15 cellular contexts compared by ENCODE assay signal in genomic region chr12:57019983-57020719, GRCh38. TPM values are rescaled to one million over a fixed set of nuclear protein-coding genes. Genes with fewer than 3 reads are reported as not detected.
A peak's percentile ranks its signal among the peaks of the same experiment; 100 is the strongest.
DNase-seq lines count a peak whose midpoint lies in the region; ATAC-seq and TF ChIP-seq lines count a peak whose summit lies in the region.
"Had no signal": no experiment of that assay in that cellular context is flagged by ENCODE, and none has a peak within 500 bp of the region (broad histone marks: within the 10 kb centered on the region; RNA-seq: fewer than 3 reads in every experiment).

No MANE protein-coding gene starts in this region.

- peaks cover 7% of the 10 kb centered on the region for H3K4me1 ChIP-seq in PC-3 (ENCODE audit: insufficient read depth, low read length)
- no peaks in the 10 kb centered on the region for H3K4me1 ChIP-seq in aorta (ENCODE audit: control insufficient read depth in 1 of 2, insufficient read depth in 2 of 2, low read length in 2 of 2)
- H3K4me1 ChIP-seq: BE2C, HAP-1 had no signal

- intact Hi-C loops in PC-3 (cut with micrococcal nuclease): no loop called here
- intact Hi-C loops in aorta (cut with DNase I): no loop called here

- H4K20me1 ChIP-seq in PC-3 (ENCODE audit: low read length): no peaks in the 10 kb centered on the region

- H3K4me3 Mint-ChIP-seq in activated naive CD8-positive, alpha-beta T cell: no peak overlapping the region
- no peak overlapping the region for H3K4me3 Mint-ChIP-seq in activated naive CD8-positive, alpha-beta T cell treated with anti-CD3 and anti-CD28 coated beads for 36 hours

- TF ChIP-seq CTCF in PC-3 (conservative IDR thresholded peaks at IDR 0.05; ENCODE audit: low read depth, low read length): no peak
- TF ChIP-seq CTCF in epithelial cell of esophagus (IDR thresholded peaks at IDR 0.05; ENCODE audit: insufficient read depth, low read depth, low read length, missing control alignments): no peak

- H3K27me3 ChIP-seq in PC-3 (ENCODE audit: low read length): peaks cover 9% of the 10 kb centered on the region
- no peaks in the 10 kb centered on the region for H3K27me3 ChIP-seq in aorta (ENCODE audit: control insufficient read depth in 1 of 2, insufficient read depth in 2 of 2, low read length in 1 of 2)
- H3K27me3 ChIP-seq: BE2C had no signal

- H3K9me3 Mint-ChIP-seq in activated naive CD8-positive, alpha-beta T cell (ENCODE audit: low read depth): no peaks in the 10 kb centered on the region
- no peaks in the 10 kb centered on the region for H3K9me3 Mint-ChIP-seq in activated naive CD8-positive, alpha-beta T cell treated with anti-CD3 and anti-CD28 coated beads for 36 hours

- H3K9me3 ChIP-seq in PC-3 (ENCODE audit: low read length) (no peaks in the 10 kb centered on the region), aorta (ENCODE audit: control insufficient read depth, low read length) (no peaks in the 10 kb centered on the region)
- H3K9me3 ChIP-seq: BE2C, HAP-1 had no signal

- H2AFZ ChIP-seq in PC-3 (ENCODE audit: low read length): peak overlapping the region; percentile 5; the same call in 1 of the 2 replicates

- H3K9ac ChIP-seq in PC-3 (ENCODE audit: low read length): no peak overlapping the region

- no peak overlapping the region for H3K4me2 ChIP-seq in PC-3 (ENCODE audit: low read length)

- POLR2A ChIA-PET in PC-3 (lab: Charles Lee; ENCODE audit: unreplicated experiment): no interaction called here

- no peak; the same call in 1 of the 2 replicates for ATAC-seq in PC-3
- ATAC-seq in aorta (ENCODE audit: low FRiP score): no peak
- ATAC-seq in GM21825 (IDR thresholded peaks at IDR 0.05; ENCODE audit: unreplicated experiment): no peak

- H3K27ac Mint-ChIP-seq in activated naive CD8-positive, alpha-beta T cell: peak overlapping the region; percentile 81
- no peak overlapping the region for H3K27ac Mint-ChIP-seq in activated naive CD8-positive, alpha-beta T cell treated with anti-CD3 and anti-CD28 coated beads for 36 hours

- peaks cover 18% of the 10 kb centered on the region for H3K4me1 Mint-ChIP-seq in activated naive CD8-positive, alpha-beta T cell (ENCODE audit: low read depth)
- H3K4me1 Mint-ChIP-seq in activated naive CD8-positive, alpha-beta T cell treated with anti-CD3 and anti-CD28 coated beads for 36 hours: peaks cover 12% of the 10 kb centered on the region

- no peaks in the 10 kb centered on the region for H3K79me2 ChIP-seq in PC-3 (ENCODE audit: low read length)

- H3K27me3 Mint-ChIP-seq in activated naive CD8-positive, alpha-beta T cell: no peaks in the 10 kb centered on the region
- no peaks in the 10 kb centered on the region for H3K27me3 Mint-ChIP-seq in activated naive CD8-positive, alpha-beta T cell treated with anti-CD3 and anti-CD28 coated beads for 36 hours

- H3K36me3 ChIP-seq in PC-3 (ENCODE audit: low read depth, low read length): no peaks in the 10 kb centered on the region
- H3K36me3 ChIP-seq in aorta (ENCODE audit: control insufficient read depth in 1 of 2, insufficient read depth in 2 of 2, low read length in 1 of 2): no peaks in the 10 kb centered on the region
- H3K36me3 ChIP-seq: BE2C, HAP-1 had no signal

- 87 to 90% methylated on average over 9 of the region's 9 CpGs for whole genome bisulfite sequencing in aorta, 2 donors

- no peaks in the 10 kb centered on the region for H3F3A ChIP-seq in PC-3 (ENCODE audit: low read length, unreplicated experiment)

- no peaks in the 10 kb centered on the region for H3K36me3 Mint-ChIP-seq in activated naive CD8-positive, alpha-beta T cell
- H3K36me3 Mint-ChIP-seq in activated naive CD8-positive, alpha-beta T cell treated with anti-CD3 and anti-CD28 coated beads for 36 hours: no peaks in the 10 kb centered on the region

- no peak for DNase-seq in activated naive CD8-positive, alpha-beta T cell treated with anti-CD3 and anti-CD28 coated beads for 36 hours
- DNase-seq in PC-3 (peak; percentile 42), epithelial cell of esophagus (ENCODE audit: low read depth) (peak; percentile 54), aorta (no peak)
- no peak for DNase-seq in stimulated activated CD4-positive, alpha-beta T cell treated with anti-CD3 and anti-CD28 coated beads, Interleukin-12 subunit alpha, Interleukin-12 subunit beta, amount 100 ng/mL, for 4 hours
- DNase-seq: BE2C, COR-L47, IMR-90, NCI-H1417 treated with DMSO at 0.1 percent for 48 hours, NCI-H2029 treated with DMSO at 0.1 percent for 48 hours, NCI-H510A had no signal

- no peak overlapping the region for H3K27ac ChIP-seq in PC-3 (ENCODE audit: low read length)
- no peak overlapping the region for H3K27ac ChIP-seq in aorta (ENCODE audit: low read depth in 1 of 2, low read length in 2 of 2)

- BruUV-seq in PC-3 (replicated peaks; lab: Mats Ljungman, UMichigan): no TSS peak

- CTCF ChIA-PET in PC-3 (lab: Charles Lee): no interaction called here

- H3K4me3 ChIP-seq in PC-3 (ENCODE audit: low read length): no peak overlapping the region
- H3K4me3 ChIP-seq in epithelial cell of esophagus (ENCODE audit: low read length): no peak overlapping the region
- H3K4me3 ChIP-seq in aorta (ENCODE audit: low read length in 2 of 2): no peak overlapping the region
- H3K4me3 ChIP-seq: HAP-1 had no signal

- no peaks in the 10 kb centered on the region for H3K9me2 ChIP-seq in PC-3 (replicated peaks; ENCODE audit: low read length)

RNA-seq across cellular contexts. Expression of gene TAC3, which starts 3.8 kb away (rescaled TPM):
- under 1 TPM; 0.31 to 0.32 TPM for total RNA-seq in activated naive CD8-positive, alpha-beta T cell treated with anti-CD3 and anti-CD28 coated beads for 36 hours
- total RNA-seq in PC-3 (2014; rRNA removed) (not detected in 2 replicates), aorta (not detected)
- under 1 TPM in 1 of 2 donors, not detected in 1; 0.88 TPM for polyA plus RNA-seq in aorta
- total RNA-seq: IMR-90 had no signal

RNA-seq across cellular contexts. Expression of gene ZBTB39, which starts 13.8 kb away (rescaled TPM):
- 1 to 10 TPM; 7.0 to 7.2 TPM for total RNA-seq in activated naive CD8-positive, alpha-beta T cell treated with anti-CD3 and anti-CD28 coated beads for 36 hours
- total RNA-seq in PC-3 (2014; rRNA removed) (3.6 and 4.8 TPM in 2 replicates), aorta (1 to 10 TPM; 6.5 to 6.8 TPM)
- polyA plus RNA-seq in aorta: 1 to 10 TPM; 1.5 to 2.1 TPM

RNA-seq across cellular contexts. Expression of gene MYO1A, which starts 29.8 kb away (rescaled TPM):
- total RNA-seq in activated naive CD8-positive, alpha-beta T cell treated with anti-CD3 and anti-CD28 coated beads for 36 hours: 1 to 10 TPM; 1.3 to 1.4 TPM
- total RNA-seq in PC-3 (2014; rRNA removed) (0.17 TPM in 1 of 2 replicates, not detected in the other), aorta (1 to 10 TPM in 1 of 2 donors, under 1 TPM in 1; 0.58 to 1.4 TPM)
- polyA plus RNA-seq in aorta: 10 to 100 TPM in 1 of 2 donors, under 1 TPM in 1; 0.05 to 77.4 TPM
- polyA plus RNA-seq: AG04450, IMR-90 had no signal

RNA-seq across cellular contexts. Expression of gene NEMP1, which starts 58.4 kb away (rescaled TPM):
- 10 to 100 TPM; 50.5 to 51.2 TPM for total RNA-seq in activated naive CD8-positive, alpha-beta T cell treated with anti-CD3 and anti-CD28 coated beads for 36 hours
- total RNA-seq in PC-3 (2014; rRNA removed): 16.4 and 18.3 TPM in 2 replicates
- 1 to 10 TPM; 7.6 to 10.0 TPM for total RNA-seq in aorta
- 1 to 10 TPM in 1 of 2 donors, under 1 TPM in 1; 0.75 to 5.8 TPM for polyA plus RNA-seq in aorta

Comparison
In these comparisons a context has a peak if more than half of its experiments do, and no peak if none do; other contexts are left out.
1. DNase-seq: peak in PC-3 (single experiment) and epithelial cell of esophagus (single experiment); none in activated naive CD8-positive, alpha-beta T cell treated with anti-CD3 and anti-CD28 coated beads for 36 hours (single experiment), aorta (0 of 2) and stimulated activated CD4-positive, alpha-beta T cell treated with anti-CD3 and anti-CD28 coated beads, Interleukin-12 subunit alpha, Interleukin-12 subunit beta, amount 100 ng/mL, for 4 hours (single experiment).